1 cellular context compared by ENCODE assay signal in the genomic region with DNA sequence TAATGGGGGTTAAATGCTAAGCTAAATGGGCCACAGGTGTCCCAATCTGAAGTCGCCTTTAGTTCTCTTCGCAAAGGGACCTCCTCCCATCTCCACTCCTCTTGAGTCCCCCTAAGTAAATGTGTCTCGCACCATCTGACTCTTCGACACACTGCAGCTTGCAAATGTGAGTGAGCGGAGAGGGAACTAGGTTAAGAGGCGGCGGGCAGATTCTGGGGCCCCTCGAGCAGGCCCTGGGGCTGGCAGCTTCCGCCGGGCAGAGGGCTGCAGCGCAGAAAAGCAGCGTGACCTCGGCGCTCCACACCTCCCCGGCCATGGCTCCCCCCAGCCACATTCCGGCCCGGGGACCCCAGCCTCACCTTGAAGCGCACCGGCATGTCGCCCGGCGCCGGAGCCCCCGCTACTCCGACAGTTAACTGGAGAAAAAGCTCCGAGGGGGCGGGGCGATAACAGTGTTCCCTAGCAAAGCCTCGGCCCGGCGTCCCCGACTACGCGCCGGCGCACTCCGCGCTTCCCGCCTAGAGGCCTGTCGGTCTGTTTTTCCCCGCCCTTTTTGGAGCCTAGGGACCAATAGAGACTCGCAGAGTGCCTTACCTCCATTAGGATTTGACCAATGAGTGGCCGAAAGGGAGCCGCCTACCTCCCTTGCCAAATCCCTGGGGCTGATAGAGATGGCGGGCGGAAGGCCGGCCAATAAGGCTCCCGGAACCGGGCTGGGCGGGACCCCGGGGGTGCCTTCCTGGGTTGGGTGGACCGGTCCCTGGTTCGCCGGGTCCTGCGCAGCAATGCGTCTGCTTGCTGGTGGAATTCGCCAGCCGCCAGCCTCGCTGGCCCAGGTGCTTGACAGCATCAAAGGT.
TF ChIP-seq lines count a peak whose summit lies in the region.

TSS of gene MDM1 (minus strand) at position 494 of the 857 bp plus-strand sequence. CDS start at position 377, 117 bp downstream.

TF ChIP-seq in SK-N-SH, 30 proteins besides CTCF, POLR2A, EP300 and RAD21 (continued from another document):
- peak; percentile 88 for TF ChIP-seq PBX3 (IDR thresholded peaks at IDR 0.05)
- TF ChIP-seq EZH2phosphoT487 (IDR thresholded peaks at IDR 0.05; ENCODE audit: borderline replicate concordance, low read depth): no peak
- peak; percentile 87 for TF ChIP-seq POLR2AphosphoS5 (IDR thresholded peaks at IDR 0.05; ENCODE audit: low read depth, low read length)
- TF ChIP-seq JUND (IDR thresholded peaks at IDR 0.05): no peak
- TF ChIP-seq MXI1 (IDR thresholded peaks at IDR 0.05; ENCODE audit: low read depth, low read length): peak; percentile 54; the same call in 1 of the 2 replicates
- no peak for TF ChIP-seq RCOR1 (IDR thresholded peaks at IDR 0.05; ENCODE audit: low read length)
- no peak for TF ChIP-seq SMC3 (IDR thresholded peaks at IDR 0.05; ENCODE audit: low read depth, low read length)
- peak; percentile 62 for TF ChIP-seq NRF1 (IDR thresholded peaks at IDR 0.05; ENCODE audit: low read depth, low read length)
- no peak; the same call in 1 of the 2 replicates for TF ChIP-seq MAX (IDR thresholded peaks at IDR 0.05; ENCODE audit: low read depth)
- TF ChIP-seq, protein P1, sequence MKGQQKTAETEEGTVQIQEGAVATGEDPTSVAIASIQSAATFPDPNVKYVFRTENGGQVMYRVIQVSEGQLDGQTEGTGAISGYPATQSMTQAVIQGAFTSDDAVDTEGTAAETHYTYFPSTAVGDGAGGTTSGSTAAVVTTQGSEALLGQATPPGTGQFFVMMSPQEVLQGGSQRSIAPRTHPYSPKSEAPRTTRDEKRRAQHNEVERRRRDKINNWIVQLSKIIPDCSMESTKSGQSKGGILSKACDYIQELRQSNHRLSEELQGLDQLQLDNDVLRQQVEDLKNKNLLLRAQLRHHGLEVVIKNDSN (IDR thresholded peaks at IDR 0.05; ENCODE audit: borderline replicate concordance, low read depth): no peak
- no peak for TF ChIP-seq RXRA (IDR thresholded peaks at IDR 0.05; ENCODE audit: borderline replicate concordance, low read depth)
- TF ChIP-seq ELF1 (IDR thresholded peaks at IDR 0.05): peak; percentile 61; the same call in 1 of the 2 replicates
- TF ChIP-seq YY1 (IDR thresholded peaks at IDR 0.05; ENCODE audit: low read depth): peak; percentile 67
- TF ChIP-seq GATA2 (CRISPR knock-in tag; IDR thresholded peaks at IDR 0.05): no peak
